In the genomic region with DNA sequence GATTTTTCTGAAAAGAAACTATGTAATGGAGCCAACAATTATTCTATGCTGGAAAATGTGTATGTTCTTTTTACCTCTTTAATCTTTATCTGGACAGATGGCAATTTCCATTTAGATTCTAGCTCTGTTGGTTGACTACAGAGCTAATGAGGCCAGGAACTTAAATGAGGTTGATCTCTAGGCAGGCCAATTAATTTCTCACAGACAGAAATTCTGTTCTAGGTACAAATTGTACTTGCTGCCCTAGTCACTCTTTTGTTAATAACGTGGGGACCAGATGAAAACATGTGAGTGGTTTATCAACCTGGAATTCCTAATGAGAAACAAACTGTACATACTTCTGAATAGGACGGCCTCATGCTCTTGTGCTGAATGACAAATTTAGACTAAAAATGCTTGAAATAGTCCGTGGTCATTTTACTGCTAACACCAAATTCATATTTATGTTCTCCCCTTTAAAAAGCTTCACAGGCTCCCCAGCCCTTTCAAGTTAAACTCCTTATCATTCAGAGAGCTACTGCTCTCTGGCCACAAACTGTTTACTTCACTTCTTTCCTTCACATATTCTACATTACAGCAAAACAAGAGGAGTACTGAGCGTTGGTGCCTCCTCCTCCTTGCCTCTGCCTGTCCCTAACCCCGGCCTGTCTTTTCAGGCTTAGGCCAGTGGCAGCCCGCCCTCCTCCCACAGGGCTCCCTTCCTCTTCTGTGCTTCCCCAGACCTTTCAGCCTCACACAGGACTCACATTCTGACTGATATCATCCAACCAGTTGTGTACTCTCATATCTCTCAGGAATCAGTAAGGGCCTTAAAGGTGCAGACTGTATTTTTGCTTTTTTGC, we compare ENCODE assay signal across 9 cellular contexts. TPM values are rescaled to one million over a fixed set of nuclear protein-coding genes. Genes with fewer than 3 reads are reported as not detected.
A peak's percentile ranks its signal among the peaks of the same experiment; 100 is the strongest.
DNase-seq lines count a peak whose midpoint lies in the region; ATAC-seq and TF ChIP-seq lines count a peak whose summit lies in the region.
"Had no signal": no experiment of that assay in that cellular context is flagged by ENCODE, and none has a peak within 500 bp of the region (broad histone marks: within the 10 kb centered on the region; RNA-seq: fewer than 3 reads in every experiment).

No MANE protein-coding gene starts in this region.

- no peak for TF ChIP-seq POLR2A in sigmoid colon (IDR thresholded peaks at IDR 0.05)

- intact Hi-C loops in heart right ventricle (cut with DNase I) (loop anchor here in 9 of 10 donors (1.0 to 10.0 kb wide), 23 partner anchors 104 to 1707 kb away; partner anchors contain the start of gene JARID2 (in 2 of the 9)), sigmoid colon (cut with DNase I) (loop anchor here (2.0 to 10.0 kb wide), 4 partner anchors 129 to 1494 kb away; no protein-coding TSS in a partner anchor)

- WGBS in heart right ventricle, 2 donors = 13 to 14% methylated on average over 6 of the region's 6 CpGs
- 57 to 68% methylated on average over 6 of the region's 6 CpGs for WGBS in sigmoid colon, 2 donors

- H3K4me3 ChIP-seq in GM06990 (replicated peaks; ENCODE audit: low read depth, low read length) (no peak overlapping the region), WERI-Rb-1 (ENCODE audit: low read depth, low read length) (peak overlapping the region; percentile 28), heart right ventricle (no peak overlapping the region), sigmoid colon (no peak overlapping the region)
- H3K4me3 ChIP-seq: thoracic aorta had no signal

- H3K36me3 ChIP-seq in GM06990 (ENCODE audit: control insufficient read depth, insufficient read depth, low read length) = peaks cover 2% of the 10 kb centered on the region; the same call in 1 of the 2 replicates
- peaks cover 16% of the 10 kb centered on the region for H3K36me3 ChIP-seq in WERI-Rb-1
- peaks cover 0 to 11% (median 0%) of the 10 kb centered on the region in 9 donors for H3K36me3 ChIP-seq in heart right ventricle
- peaks cover 0 to 6% (median 0%) of the 10 kb centered on the region in 4 donors for H3K36me3 ChIP-seq in sigmoid colon
- H3K36me3 ChIP-seq: thoracic aorta had no signal

- TF ChIP-seq EP300 in sigmoid colon (IDR thresholded peaks at IDR 0.05) = no peak

- no peaks in the 10 kb centered on the region for H3K27me3 ChIP-seq in GM06990 (replicated peaks; ENCODE audit: control insufficient read depth, insufficient read depth, low read length)
- no peaks in the 10 kb centered on the region for H3K27me3 ChIP-seq in WERI-Rb-1 (ENCODE audit: insufficient read depth, low read depth, severe bottlenecking)
- no peaks in the 10 kb centered on the region for H3K27me3 ChIP-seq in heart right ventricle
- no peaks in the 10 kb centered on the region for H3K27me3 ChIP-seq in sigmoid colon

- peak; percentile 53 for DNase-seq in GM06990 (ENCODE audit: extremely low read depth, insufficient read length)
- peak; percentile 84 for DNase-seq in WERI-Rb-1
- DNase-seq in heart right ventricle = peak; percentile 34 to 45
- peak; percentile 68 for DNase-seq in sigmoid colon
- no peak for DNase-seq in EL
- no peak for DNase-seq in amniotic stem cell (lab: John Stamatoyannopoulos, UW)

- peak overlapping the region; percentile 79 for H3K27ac ChIP-seq in WERI-Rb-1
- H3K27ac ChIP-seq in heart right ventricle = peak overlapping the region; percentile 46 to 80 (median 75)
- H3K27ac ChIP-seq in sigmoid colon = peak overlapping the region in 3 of 4 donors; percentile 36 to 47 (median 39)
- H3K27ac ChIP-seq: thoracic aorta had no signal

- ATAC-seq in GM21447 (IDR thresholded peaks at IDR 0.05; ENCODE audit: unreplicated experiment) = peak; percentile 92
- ATAC-seq in HG03575 (IDR thresholded peaks at IDR 0.05; ENCODE audit: extremely low read depth, insufficient number of reproducible peaks, low FRiP score, unreplicated experiment) = peak; percentile 51
- peak; percentile 83 to 94 (median 90) for ATAC-seq in heart right ventricle

- H3K9me3 ChIP-seq in WERI-Rb-1 (ENCODE audit: severe bottlenecking) (peaks cover 4% of the 10 kb centered on the region), heart right ventricle (no peaks in the 10 kb centered on the region), sigmoid colon (no peaks in the 10 kb centered on the region)
- H3K9me3 ChIP-seq: thoracic aorta had no signal

- no peak for TF ChIP-seq CTCF in GM06990 (IDR thresholded peaks at IDR 0.05; ENCODE audit: insufficient read depth, low read length, poor library complexity, severe bottlenecking)
- TF ChIP-seq CTCF in WERI-Rb-1 (IDR thresholded peaks at IDR 0.05; ENCODE audit: low read depth, low read length) = no peak
- TF ChIP-seq CTCF in heart right ventricle (IDR thresholded peaks at IDR 0.05) = no peak
- no peak for TF ChIP-seq CTCF in sigmoid colon (IDR thresholded peaks at IDR 0.05)

- H3K4me1 ChIP-seq in heart right ventricle (peaks cover 0 to 41% (median 33%) of the 10 kb centered on the region in 9 donors), sigmoid colon (peaks cover 0 to 28% (median 15%) of the 10 kb centered on the region in 4 donors)

RNA-seq across cellular contexts. Expression of gene DTNBP1, which starts 41.4 kb away (rescaled TPM):
- total RNA-seq in heart right ventricle = 10 to 100 TPM; 14.6 to 27.5 (median 19.1) TPM
- 10 to 100 TPM in 1 of 2 donors, 1 to 10 TPM in 1; 5.0 to 16.8 TPM for polyA plus RNA-seq in heart right ventricle
- 10 to 100 TPM; 12.8 to 20.0 (median 15.8) TPM for total RNA-seq in sigmoid colon
- polyA plus RNA-seq in sigmoid colon = 10 to 100 TPM; 18.7 to 25.8 (median 22.8) TPM

Comparison
In these comparisons a context has a peak if more than half of its experiments do, and no peak if none do; other contexts are left out.
1. DNase-seq: peak in GM06990 (single experiment), WERI-Rb-1 (single experiment), heart right ventricle (2 of 2) and sigmoid colon (single experiment); none in EL (single experiment) and amniotic stem cell (single experiment).
2. Peak in every context shown above with its lines, with median percentiles within 50 percentile points of each other: ATAC-seq and H3K27ac ChIP-seq.